ENCODE assay signal across 8 cellular contexts in the genomic region with DNA sequence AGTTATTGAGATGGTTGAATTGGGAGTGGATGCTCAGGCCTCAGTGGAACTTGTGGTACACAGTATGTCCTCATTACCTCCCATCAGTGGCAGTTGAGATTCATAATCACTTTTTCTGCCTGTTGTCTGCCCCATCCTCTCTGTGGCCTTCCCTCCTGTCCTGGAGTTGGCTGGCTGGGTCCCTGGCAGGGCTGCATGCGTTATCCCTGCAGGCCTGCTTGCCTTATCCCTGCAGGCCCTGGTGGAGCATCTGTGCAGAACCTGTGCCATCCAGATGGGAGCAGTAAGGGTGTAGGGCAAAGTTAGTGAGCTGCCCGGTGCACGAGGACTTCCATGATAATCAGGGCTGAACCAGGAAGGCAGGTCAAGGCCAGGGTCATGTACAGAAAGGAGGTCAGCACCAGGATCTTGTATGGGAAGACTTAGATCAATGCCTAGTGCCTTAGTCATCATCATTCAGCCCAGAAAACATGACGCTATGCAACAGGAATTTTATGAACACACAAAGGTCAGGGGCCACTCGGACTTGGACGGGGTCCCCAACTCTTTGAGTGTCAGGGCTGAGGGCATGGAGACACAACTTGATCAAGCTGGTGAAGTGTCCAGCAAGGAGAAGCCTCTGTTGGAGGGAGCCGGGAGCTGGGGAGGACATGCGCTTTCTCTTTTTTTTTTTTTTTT. TPM values are rescaled to one million over a fixed set of nuclear protein-coding genes. Genes with fewer than 3 reads are reported as not detected.
DNase-seq lines count a peak whose midpoint lies in the region; ATAC-seq and TF ChIP-seq lines count a peak whose summit lies in the region.

No MANE protein-coding gene starts in this region.

- H3K27ac ChIP-seq in CD8-positive, alpha-beta T cell (ENCODE audit: low read depth, low read length), result no peak overlapping the region

- peaks cover 45% of the 10 kb centered on the region for H3K4me1 Mint-ChIP-seq in CD8-positive, alpha-beta T cell (ENCODE audit: low read depth)

- peaks cover 46% of the 10 kb centered on the region for H3K36me3 Mint-ChIP-seq in CD8-positive, alpha-beta T cell

- no peaks in the 10 kb centered on the region for H3K9me3 Mint-ChIP-seq in CD8-positive, alpha-beta T cell

- H3K27ac Mint-ChIP-seq in CD8-positive, alpha-beta T cell, result no peak overlapping the region

- no peak overlapping the region for H3K4me3 Mint-ChIP-seq in CD8-positive, alpha-beta T cell

- POLR2A ChIA-PET in CD8-positive, alpha-beta T cell (lab: Charles Lee), result interaction anchor here (1.1 kb wide), 1 partner anchor 11 kb away, joined by 3 read pairs; no protein-coding TSS in a partner anchor

- peaks cover 7% of the 10 kb centered on the region for H3K4me1 ChIP-seq in CD8-positive, alpha-beta T cell (ENCODE audit: insufficient read depth, low read length)

- no peaks in the 10 kb centered on the region for H3K9me3 ChIP-seq in CD8-positive, alpha-beta T cell (ENCODE audit: low read length)

- DNase-seq in AG08396 (ENCODE audit: low spot score), result peak; percentile 80
- peak; percentile 51 for DNase-seq in HuH-7 (ENCODE audit: low spot score)
- DNase-seq in dermis blood vessel endothelial cell, result peak; percentile 93
- DNase-seq in mucosa of gallbladder (ENCODE audit: low spot score), result peak; percentile 64
- DNase-seq in COLO668 (lab: John Stamatoyannopoulos, UW; ENCODE audit: unreplicated experiment), result no peak
- DNase-seq in NCI-H2029 treated with DMSO at 0.1 percent for 48 hours (lab: John Stamatoyannopoulos, UW), result no peak
- DNase-seq in CD8-positive, alpha-beta T cell, result no peak
- no peak for DNase-seq in activated naive CD4-positive, alpha-beta T cell (lab: John Stamatoyannopoulos, UW)

- H3K27me3 ChIP-seq in CD8-positive, alpha-beta T cell (ENCODE audit: insufficient read depth, low read length), result no peaks in the 10 kb centered on the region

- CTCF ChIA-PET in CD8-positive, alpha-beta T cell (lab: Charles Lee), result no interaction called here

- no peak for ATAC-seq in CD8-positive, alpha-beta T cell

- TF ChIP-seq CTCF in CD8-positive, alpha-beta T cell (IDR thresholded peaks at IDR 0.05), result no peak

- H3K27me3 Mint-ChIP-seq in CD8-positive, alpha-beta T cell (ENCODE audit: low read depth), result no peaks in the 10 kb centered on the region

- no peak overlapping the region for H3K4me3 ChIP-seq in CD8-positive, alpha-beta T cell (ENCODE audit: low read depth, low read length)

- intact Hi-C loops in CD8-positive, alpha-beta T cell (cut with DNase I, micrococcal nuclease), result no loop called here

- H3K36me3 ChIP-seq in CD8-positive, alpha-beta T cell (ENCODE audit: insufficient read depth, low read length), result peaks cover 4% of the 10 kb centered on the region

RNA-seq across cellular contexts. Expression of gene ABCC1, which starts 47.2 kb away (rescaled TPM):
- total RNA-seq in dermis blood vessel endothelial cell (35.7 and 70.6 TPM in 2 replicates), mucosa of gallbladder (27.6 TPM)
- 10 to 100 TPM; 41.1 to 41.2 TPM for total RNA-seq in CD8-positive, alpha-beta T cell

Comparison
In these comparisons a context has a peak if more than half of its experiments do, and no peak if none do; other contexts are left out.
1. DNase-seq: peak in AG08396 (single experiment), HuH-7 (single experiment), dermis blood vessel endothelial cell (single experiment) and mucosa of gallbladder (single experiment); none in COLO668 (single experiment), NCI-H2029 treated with DMSO at 0.1 percent for 48 hours (single experiment), CD8-positive, alpha-beta T cell (0 of 7) and activated naive CD4-positive, alpha-beta T cell (0 of 4).